ENCODE assay signal across 9 cellular contexts in the genomic region with DNA sequence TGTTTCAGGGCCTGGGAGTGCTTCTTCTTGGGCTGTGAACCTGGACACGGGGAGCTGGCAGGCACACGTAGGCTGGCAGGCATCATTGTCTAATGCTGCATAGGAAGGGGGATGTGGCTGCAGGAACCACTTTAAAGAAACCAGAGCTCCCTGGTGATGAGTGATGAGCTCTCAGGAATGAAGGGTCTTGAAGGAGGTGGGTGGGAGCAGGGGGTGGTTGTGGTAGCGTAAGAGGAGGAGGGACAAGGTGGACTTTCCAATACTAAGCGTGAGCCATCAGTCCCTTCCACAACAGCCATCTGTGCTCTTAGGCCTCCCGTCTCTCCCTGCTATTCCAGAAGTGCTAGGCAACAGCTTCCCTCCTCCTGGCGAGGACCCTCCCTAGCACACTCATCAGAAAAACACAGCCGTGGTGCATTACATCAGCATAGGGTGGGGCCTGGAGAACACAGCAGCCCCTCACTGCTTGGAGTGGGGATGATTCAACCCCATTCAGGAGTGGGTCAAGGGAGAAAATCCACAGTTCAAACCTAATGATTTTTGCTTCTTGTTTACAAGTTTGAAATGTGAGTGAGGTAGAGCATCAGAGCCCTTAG.
DNase-seq lines count a peak whose midpoint lies in the region; ATAC-seq and FAIRE-seq lines count a peak whose summit lies in the region.
"Had no signal": no experiment of that assay in that cellular context is flagged by ENCODE, and none has a peak within 500 bp of the region (broad histone marks: within the 10 kb centered on the region; RNA-seq: fewer than 3 reads in every experiment).

No MANE protein-coding gene starts in this region.

- H3K9me3 ChIP-seq in mucosa of rectum (ENCODE audit: control insufficient read depth in 2 of 2, low read length in 2 of 2) (peaks cover 2 to 3% of the 10 kb centered on the region in 2 donors), HAP-1 (no peaks in the 10 kb centered on the region)

- FAIRE-seq in urothelium cell line (lab: Jason Lieb, UNC), result peak; percentile 73

- in situ Hi-C loops in HAP-1 (cut with MboI; ENCODE audit: low sequenced_read_pairs), result no loop called here

- H3K36me3 ChIP-seq in mucosa of rectum (ENCODE audit: control insufficient read depth in 2 of 2, insufficient read depth in 2 of 2, low read length in 2 of 2) (no peaks in the 10 kb centered on the region), HAP-1 (replicated peaks) (no peaks in the 10 kb centered on the region)

- no peak overlapping the region for H3K4me3 ChIP-seq in mucosa of rectum (ENCODE audit: low read length in 2 of 2)
- H3K4me3 ChIP-seq in HAP-1, result no peak overlapping the region

- no peak overlapping the region for H3K9ac ChIP-seq in mucosa of rectum (ENCODE audit: low read depth in 1 of 2, low read length in 2 of 2)

- ATAC-seq in HG03025 (IDR thresholded peaks at IDR 0.05; ENCODE audit: low FRiP score, unreplicated experiment), result no peak

- peak overlapping the region; percentile 23 to 69 for H3K27ac ChIP-seq in mucosa of rectum (ENCODE audit: low read depth in 2 of 2, low read length in 2 of 2)

- H3K4me1 ChIP-seq in mucosa of rectum (ENCODE audit: control insufficient read depth in 2 of 2, insufficient read depth in 2 of 2, low read length in 2 of 2) (no peaks in the 10 kb centered on the region), HAP-1 (no peaks in the 10 kb centered on the region)

- no peaks in the 10 kb centered on the region for H3K27me3 ChIP-seq in mucosa of rectum (ENCODE audit: control insufficient read depth in 2 of 2, insufficient read depth in 2 of 2, low read length in 2 of 2)
- no peaks in the 10 kb centered on the region for H3K27me3 ChIP-seq in HAP-1 (ENCODE audit: low read depth)

- peak; percentile 56 for DNase-seq in NCI-H187 treated with DMSO at 0.1 percent for 48 hours (lab: John Stamatoyannopoulos, UW)
- DNase-seq in fibroblast of gingiva (ENCODE audit: low read depth), result peak; percentile 40
- peak; percentile 40 for DNase-seq in urothelium cell line (ENCODE audit: low spot score)
- no peak for DNase-seq in midbrain (lab: John Stamatoyannopoulos, UW)
- DNase-seq in HAP-1 (ENCODE audit: low spot score in 2 of 2), result no peak
- DNase-seq: activated CD8-positive, alpha-beta memory T cell treated with anti-CD3 and anti-CD28 coated beads, Interleukin-2, amount 50 U/mL, for 4 hours; NCI-H1436 treated with DMSO at 0.1 percent for 48 hours had no signal

Comparison
In these comparisons a context has a peak if more than half of its experiments do, and no peak if none do; other contexts are left out.
1. DNase-seq: peak in NCI-H187 treated with DMSO at 0.1 percent for 48 hours (single experiment), fibroblast of gingiva (single experiment) and urothelium cell line (single experiment); none in midbrain (single experiment) and HAP-1 (0 of 2).